18 cellular contexts compared by ENCODE assay signal in the genomic region with DNA sequence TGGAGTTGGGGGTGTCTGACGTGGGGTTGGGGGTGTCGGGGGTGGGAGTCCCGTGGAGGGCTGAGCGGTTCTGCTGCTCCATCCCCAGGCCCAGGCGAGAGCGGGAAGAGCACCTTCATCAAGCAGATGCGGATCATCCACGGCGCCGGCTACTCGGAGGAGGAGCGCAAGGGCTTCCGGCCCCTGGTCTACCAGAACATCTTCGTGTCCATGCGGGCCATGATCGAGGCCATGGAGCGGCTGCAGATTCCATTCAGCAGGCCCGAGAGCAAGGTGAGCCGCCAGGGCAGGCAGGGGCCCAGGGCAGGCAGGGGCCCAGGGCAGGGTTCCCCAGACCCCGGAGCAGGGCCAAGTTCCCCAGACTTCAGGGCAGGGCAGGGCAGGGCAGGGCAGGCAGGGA. TPM values are rescaled to one million over a fixed set of nuclear protein-coding genes. Genes with fewer than 3 reads are reported as not detected.
DNase-seq lines count a peak whose midpoint lies in the region; ATAC-seq and TF ChIP-seq lines count a peak whose summit lies in the region.
"Had no signal": no experiment of that assay in that cellular context is flagged by ENCODE, and none has a peak within 500 bp of the region (broad histone marks: within the 10 kb centered on the region; RNA-seq: fewer than 3 reads in every experiment).

No MANE protein-coding gene starts in this region.

- H3K9me3 ChIP-seq in BLaER1: peaks cover 27% of the 10 kb centered on the region
- H3K9me3 ChIP-seq in DND-41 (ENCODE audit: insufficient read depth, low read length, severe bottlenecking): peaks cover 5% of the 10 kb centered on the region
- H3K9me3 ChIP-seq in neuronal stem cell (replicated peaks in 1 of 2; ENCODE audit: control insufficient read depth in 2 of 2, insufficient read depth in 1 of 2, low read depth in 1 of 2, low read length in 2 of 2): peaks cover 0 to 2% of the 10 kb centered on the region in 2 donors
- H3K9me3 ChIP-seq: HAP-1 had no signal

- H3K14ac ChIP-seq in neuronal stem cell (ENCODE audit: low read length): no peak overlapping the region

- WGBS in neuronal stem cell (ENCODE audit: extremely low coverage in 2 of 2, insufficient read length in 2 of 2, insufficient replicate concordance in 1 of 2), 2 donors: no CpG with 5 or more reads among the region's 20 CpGs

- no peak overlapping the region for H2BK15ac ChIP-seq in neuronal stem cell (ENCODE audit: low read length)

- H3K36me3 ChIP-seq in BLaER1: peaks cover 73% of the 10 kb centered on the region
- peaks cover 91% of the 10 kb centered on the region for H3K36me3 ChIP-seq in DND-41 (ENCODE audit: insufficient read depth, low read length)
- no peaks in the 10 kb centered on the region for H3K36me3 ChIP-seq in neuronal stem cell (replicated peaks in 1 of 2; ENCODE audit: control insufficient read depth in 2 of 2, insufficient read depth in 2 of 2, low read length in 2 of 2)
- H3K36me3 ChIP-seq: HAP-1 had no signal

- no peak overlapping the region for H3K4ac ChIP-seq in neuronal stem cell (ENCODE audit: low read length)

- H2AFZ ChIP-seq in DND-41 (ENCODE audit: low read depth, low read length) (no peak overlapping the region), neuronal stem cell (ENCODE audit: low read length) (no peak overlapping the region)
- H2AFZ ChIP-seq: GM23338 had no signal

- H3K9ac ChIP-seq in BLaER1 (no peak overlapping the region), DND-41 (ENCODE audit: low read depth, low read length) (no peak overlapping the region), neuronal stem cell (ENCODE audit: low read depth, low read length, poor library complexity) (no peak overlapping the region)

- DNase-seq in DND-41: no peak
- no peak for DNase-seq in RWPE1 (ENCODE audit: low spot score)
- DNase-seq in neuronal stem cell (ENCODE audit: low spot score): no peak
- no peak for DNase-seq in NCI-H524 (lab: John Stamatoyannopoulos, UW)
- no peak for DNase-seq in activated CD4-positive, alpha-beta T cell treated with anti-CD3 and anti-CD28 coated beads, Interleukin-2, amount 50 U/mL, for 1 hour
- no peak for DNase-seq in NCI-H2029 (lab: John Stamatoyannopoulos, UW)
- DNase-seq in NCI-H187 (lab: John Stamatoyannopoulos, UW): no peak
- DNase-seq: 8988T; CD4-positive, alpha-beta T cell; CD8-positive, alpha-beta memory T cell; DMS 273 treated with DMSO at 0.1 percent for 48 hours; DMS79; GF-D8; HFFc6 had no signal

- POLR2A ChIA-PET in RWPE1 (lab: Yijun Ruan, JAX; ENCODE audit: low non-redundant PET): no interaction called here

- H3K4me2 ChIP-seq in BLaER1 (peak overlapping the region; percentile 71; the same call in 1 of the 2 replicates), DND-41 (ENCODE audit: insufficient read depth, low read length) (peak overlapping the region; percentile 25; the same call in 1 of the 2 replicates), neuronal stem cell (ENCODE audit: insufficient read depth, low read length, poor library complexity, severe bottlenecking) (no peak overlapping the region)
- H3K4me2 ChIP-seq: GM23338 had no signal

- H3K4me3 ChIP-seq in BLaER1 (no peak overlapping the region), DND-41 (ENCODE audit: low read depth in 1 of 2, low read length in 2 of 2) (peak overlapping the region in 1 of 2 experiments; percentile 28; a peak in 1 of 4 replicates), neuronal stem cell (ENCODE audit: low read length in 2 of 2) (no peak overlapping the region)
- H3K4me3 ChIP-seq: GM23338, HAP-1 had no signal

- no peak overlapping the region for H3K27ac ChIP-seq in BLaER1
- H3K27ac ChIP-seq in DND-41 (ENCODE audit: low read length): peak overlapping the region; percentile 22; the same call in 1 of the 2 replicates
- H3K27ac ChIP-seq in RWPE1: peak overlapping the region; percentile 52
- no peak overlapping the region for H3K27ac ChIP-seq in neuronal stem cell (replicated peaks; ENCODE audit: low read length)

- H3K18ac ChIP-seq in neuronal stem cell (ENCODE audit: low read length): peak overlapping the region; percentile 80

- CTCF ChIA-PET in RWPE1 (lab: Yijun Ruan, JAX): no interaction called here

- TF ChIP-seq CTCF in DND-41 (IDR thresholded peaks at IDR 0.05; ENCODE audit: borderline replicate concordance, extremely low read depth, low read length, poor library complexity, severe bottlenecking) (no peak), RWPE1 (conservative IDR thresholded peaks at IDR 0.05; ENCODE audit: low read depth) (no peak)

- H4K20me1 ChIP-seq in BLaER1 (peaks cover 12% of the 10 kb centered on the region; the same call in 1 of the 2 replicates), DND-41 (ENCODE audit: insufficient read depth, low read length) (peaks cover 71% of the 10 kb centered on the region)

- no peak overlapping the region for H4K8ac ChIP-seq in neuronal stem cell (ENCODE audit: low read depth, low read length)

- H3K79me1 ChIP-seq in neuronal stem cell (ENCODE audit: low read depth, low read length): peaks cover 4% of the 10 kb centered on the region

- H3K79me2 ChIP-seq in DND-41 (ENCODE audit: insufficient read depth, low read length): peaks cover 99% of the 10 kb centered on the region

- peak overlapping the region; percentile 75 for H2AK5ac ChIP-seq in neuronal stem cell (ENCODE audit: low read depth, low read length)

- H3K27me3 ChIP-seq in BLaER1 (no peaks in the 10 kb centered on the region), DND-41 (ENCODE audit: insufficient read depth, low read length, poor library complexity) (no peaks in the 10 kb centered on the region), neuronal stem cell (ENCODE audit: control insufficient read depth in 3 of 3, insufficient read depth in 3 of 3, low read depth in 1 of 3, low read length in 3 of 3) (no peaks in the 10 kb centered on the region)

- H2BK120ac ChIP-seq in neuronal stem cell (ENCODE audit: low read depth, low read length): no peak overlapping the region

- H3K4me1 ChIP-seq in BLaER1: peaks cover 99% of the 10 kb centered on the region
- peaks cover 89% of the 10 kb centered on the region for H3K4me1 ChIP-seq in DND-41 (ENCODE audit: insufficient read depth, low read length)
- H3K4me1 ChIP-seq in neuronal stem cell (ENCODE audit: control insufficient read depth in 2 of 2, insufficient read depth in 1 of 2, low read depth in 1 of 2, low read length in 2 of 2): peaks cover 0 to 4% of the 10 kb centered on the region in 2 donors
- H3K4me1 ChIP-seq: HAP-1 had no signal

- ATAC-seq in DND-41 (ENCODE audit: insufficient read depth, low read depth): no peak
- ATAC-seq: GM23338 had no signal

- H3K23ac ChIP-seq in neuronal stem cell (ENCODE audit: low read depth, low read length, poor library complexity): no peak overlapping the region

- no peak overlapping the region for H2BK12ac ChIP-seq in neuronal stem cell (ENCODE audit: low read length)

- H2BK5ac ChIP-seq in neuronal stem cell (ENCODE audit: low read length): no peak overlapping the region

- no peak overlapping the region for H4K91ac ChIP-seq in neuronal stem cell (ENCODE audit: low read depth, low read length, poor library complexity)

RNA-seq across cellular contexts. Expression of gene GNA15, which starts 12.7 kb away (rescaled TPM):
- polyA plus RNA-seq in neuronal stem cell (2013, experiment 1 of 2): 0.01 TPM
- polyA plus RNA-seq in neuronal stem cell (2013, experiment 2 of 2): not detected

RNA-seq across cellular contexts. Expression of gene S1PR4, which starts 30.1 kb away (rescaled TPM):
- polyA plus RNA-seq in neuronal stem cell (2013, experiment 1 of 2): not detected
- polyA plus RNA-seq in neuronal stem cell (2013, experiment 2 of 2): not detected
- polyA plus RNA-seq: BJ, GM23338 had no signal

RNA-seq across cellular contexts. Expression of gene NCLN, which starts 37.2 kb away (rescaled TPM):
- 20.8 TPM for polyA plus RNA-seq in neuronal stem cell (2013, experiment 1 of 2)
- 20.9 TPM for polyA plus RNA-seq in neuronal stem cell (2013, experiment 2 of 2)

RNA-seq across cellular contexts. Expression of gene GNA11, which starts 54.3 kb away (rescaled TPM):
- 19.2 TPM for polyA plus RNA-seq in neuronal stem cell (2013, experiment 1 of 2)
- 20.0 TPM for polyA plus RNA-seq in neuronal stem cell (2013, experiment 2 of 2)

Comparison
In these comparisons a context has a peak if more than half of its experiments do, and no peak if none do; other contexts are left out.
1. H3K27ac ChIP-seq: peak in DND-41 (single experiment) and RWPE1 (single experiment); none in BLaER1 (single experiment) and neuronal stem cell (single experiment).